Comparison of ENCODE assay signal across 22 cellular contexts in the genomic region with DNA sequence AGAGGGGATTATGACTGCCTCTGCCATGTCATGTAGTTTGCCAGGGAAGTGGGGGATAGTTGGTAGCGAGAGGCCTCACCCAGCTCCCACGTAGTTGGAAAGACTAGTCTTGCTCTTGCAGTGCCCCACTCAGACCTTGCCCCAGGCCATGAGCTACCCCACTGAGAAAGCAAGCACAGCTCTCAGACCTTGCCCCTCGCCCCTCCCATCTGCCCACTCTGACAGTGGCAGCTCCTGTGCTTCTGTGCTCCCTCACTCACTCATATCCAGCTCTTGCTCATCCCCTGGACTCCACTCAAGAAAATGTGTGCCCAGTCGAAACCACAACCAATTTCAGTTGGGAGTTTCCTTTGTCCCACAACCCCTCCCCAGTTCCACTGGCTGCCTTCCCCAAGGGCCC. TPM values are rescaled to one million over a fixed set of nuclear protein-coding genes. Genes with fewer than 3 reads are reported as not detected.
"Had no signal": no experiment of that assay in that cellular context is flagged by ENCODE, and none has a peak within 500 bp of the region (broad histone marks: within the 10 kb centered on the region; RNA-seq: fewer than 3 reads in every experiment).

No MANE protein-coding gene starts in this region.

- H3K36me3 ChIP-seq: brain microvascular endothelial cell, heart left ventricle, neutrophil, pancreas, spleen, tibial nerve, vagina had no signal

- H3K9me3 ChIP-seq: neutrophil, pancreas, psoas muscle, vagina had no signal

- H3K27me3 ChIP-seq: brain microvascular endothelial cell, tibial nerve, vagina had no signal

- DNase-seq: activated CD4-positive, alpha-beta memory T cell treated with anti-CD3 and anti-CD28 coated beads for 36 hours; activated CD4-positive, alpha-beta T cell treated with anti-CD3 and anti-CD28 coated beads, Interleukin-2, amount 10 ng/mL, durations not matched to agents 24 days and 14 days; activated CD4-positive, CD25-positive, alpha-beta regulatory T cell treated with anti-CD3 and anti-CD28 coated beads, Interleukin-2, amount 50 U/mL, for 72 hours; activated gamma-delta T cell treated with Interleukin-2 at 50 U/mL for 16 hours; activated naive CD4-positive, alpha-beta T cell treated with anti-CD3 and anti-CD28 coated beads, Interleukin-2, amount 50 U/mL, for 16 hours; activated T-cell treated with anti-CD3 and anti-CD28 coated beads, Interleukin-2, amount 50 U/mL, for 4 hours; amniotic stem cell; brain microvascular endothelial cell; foreskin keratinocyte; heart left ventricle; kidney glomerular epithelial cell; pancreas; psoas muscle; right cardiac atrium; spleen; stimulated activated naive CD4-positive, alpha-beta T cell treated with Interleukin-2 at 50 U/mL for 16 hours; T-helper 9 cell had no signal

- H3K4me1 ChIP-seq: foreskin keratinocyte, psoas muscle, spleen had no signal

- H3K4me3 ChIP-seq: heart left ventricle, lung, pancreas, psoas muscle, spleen, tibial nerve, vagina had no signal

- H3K27ac ChIP-seq: brain microvascular endothelial cell, foreskin keratinocyte, heart left ventricle, neutrophil, pancreas, psoas muscle, spleen, tibial nerve, vagina had no signal

RNA-seq across cellular contexts. Expression of a gene that starts 55.5 kb away (rescaled TPM):
- total RNA-seq: activated CD4-positive, alpha-beta T cell treated with anti-CD3 and anti-CD28 coated beads, Interleukin-2, amount 10 ng/mL, durations not matched to agents 24 days and 14 days; activated T-cell treated with anti-CD3 and anti-CD28 coated beads, Interleukin-2, amount 50 U/mL, for 4 hours; activated T-helper 17 cell treated with anti-CD3 and anti-CD28 coated beads, Interleukin-2, amount 50 U/mL, for 72 hours had no signal
